In the genomic region with DNA sequence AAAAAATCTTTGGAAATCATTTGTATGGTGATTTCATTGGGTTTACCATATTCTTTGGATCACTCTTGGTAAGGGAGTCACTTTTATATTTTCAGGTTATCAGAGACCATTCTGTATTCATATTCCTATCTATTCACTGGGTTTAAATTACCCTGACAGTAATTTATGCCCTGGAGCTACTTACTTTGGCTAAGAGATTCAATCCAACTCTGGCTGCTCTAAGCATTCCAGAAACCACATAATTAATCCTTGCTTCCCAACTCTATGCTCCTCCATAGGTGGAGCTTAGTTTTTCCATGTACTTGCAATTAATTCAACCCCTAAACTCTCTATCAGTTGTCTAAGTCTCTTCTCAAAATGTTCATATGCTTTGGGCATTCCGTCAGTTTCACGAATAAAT, we compare ENCODE assay signal across 1 cellular context.
TF ChIP-seq lines count a peak whose summit lies in the region.

No MANE protein-coding gene starts in this region.

TF ChIP-seq in H1, 55 proteins besides CTCF, POLR2A, EP300 and RAD21 (continued from another document):
- no peak for TF ChIP-seq RNF2 (IDR thresholded peaks at IDR 0.05; ENCODE audit: borderline replicate concordance, low read depth, low read length, missing control alignments, poor library complexity, severe bottlenecking)
